1 cellular context compared by ENCODE assay signal in the genomic region with DNA sequence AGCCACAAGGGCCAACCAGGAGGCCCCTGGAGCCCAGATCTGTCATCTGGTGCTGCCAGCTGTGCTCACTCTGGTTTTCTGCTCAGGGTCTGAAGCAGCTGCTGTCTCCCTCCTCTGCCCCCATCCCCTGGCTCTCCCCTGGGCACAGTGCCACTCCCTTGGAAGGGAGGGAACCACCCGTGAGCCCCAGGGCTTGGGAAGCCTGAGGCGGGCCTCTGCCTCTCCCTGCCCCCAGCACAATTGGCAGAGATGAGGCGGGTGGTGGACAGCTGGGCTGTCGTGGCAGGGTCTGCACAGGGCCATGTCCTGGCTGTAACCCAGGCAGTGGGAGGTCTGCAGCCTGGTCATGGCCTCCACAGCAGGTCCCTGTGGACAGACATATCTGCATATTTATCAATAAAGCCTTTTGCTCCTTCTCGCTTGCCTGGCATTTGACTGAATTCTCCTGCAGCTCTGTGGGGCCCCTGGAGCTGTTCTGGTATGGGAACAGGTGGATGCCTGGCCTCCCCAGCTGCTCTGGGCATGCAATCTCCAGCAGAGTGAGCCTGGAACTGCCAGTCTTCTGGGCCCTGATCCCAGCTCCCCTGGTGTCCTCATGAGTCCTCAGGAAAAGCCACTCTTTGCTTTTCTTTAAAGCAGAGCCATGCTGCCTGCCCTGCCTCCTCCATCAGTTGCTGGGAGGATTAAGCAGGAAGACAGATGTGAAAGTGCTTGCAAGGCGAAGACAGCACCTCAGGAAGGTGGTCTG.
TF ChIP-seq lines count a peak whose summit lies in the region.

No MANE protein-coding gene starts in this region.

TF ChIP-seq in endothelial cell of umbilical vein, 7 proteins besides CTCF, POLR2A, EP300 and RAD21:
- TF ChIP-seq FOS (IDR thresholded peaks at IDR 0.05; ENCODE audit: borderline replicate concordance, insufficient read depth, low read length) (no peak), GATA2 (IDR thresholded peaks at IDR 0.05; ENCODE audit: insufficient read depth, insufficient read length, low read depth, low read length) (no peak), EZH2 (IDR thresholded peaks at IDR 0.05; ENCODE audit: borderline replicate concordance, low read depth, low read length, severe bottlenecking) (no peak), MYC (IDR thresholded peaks at IDR 0.05; ENCODE audit: low read depth, low read length) (no peak), JUN (IDR thresholded peaks at IDR 0.05; ENCODE audit: borderline replicate concordance, insufficient read depth, insufficient read length, low read depth) (no peak), POLR2AphosphoS5 (IDR thresholded peaks at IDR 0.05; ENCODE audit: insufficient read depth, low read depth, low read length) (no peak)
- TF ChIP-seq, protein P1, sequence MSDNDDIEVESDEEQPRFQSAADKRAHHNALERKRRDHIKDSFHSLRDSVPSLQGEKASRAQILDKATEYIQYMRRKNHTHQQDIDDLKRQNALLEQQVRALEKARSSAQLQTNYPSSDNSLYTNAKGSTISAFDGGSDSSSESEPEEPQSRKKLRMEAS (IDR thresholded peaks at IDR 0.05; ENCODE audit: insufficient read depth, insufficient read length), result no peak
